In genomic region chr11:41306435-41306834, GRCh38 we compare ENCODE assay signal across 1 cellular context.
TF ChIP-seq lines count a peak whose summit lies in the region.

No MANE protein-coding gene starts in this region.

TF ChIP-seq in GM12878, 131 proteins besides CTCF, POLR2A, EP300 and RAD21 (continued from another document):
- no peak for TF ChIP-seq SRF (IDR thresholded peaks at IDR 0.05; ENCODE audit: low read depth in 2 of 2, low read length in 2 of 2)
- TF ChIP-seq IKZF1 (conservative IDR thresholded peaks at IDR 0.05), result peak; percentile 70
- TF ChIP-seq NFIC (IDR thresholded peaks at IDR 0.05; ENCODE audit: low read depth, low read length), result peak; percentile 55; the same call in 1 of the 2 replicates
- TF ChIP-seq EGR1 (IDR thresholded peaks at IDR 0.05; ENCODE audit: borderline replicate concordance in 1 of 2, low read depth in 2 of 2, low read length in 2 of 2), result no peak
- no peak for TF ChIP-seq SP1 (IDR thresholded peaks at IDR 0.05; ENCODE audit: low read depth, low read length)
- 0 out of 2 replicates have a peak, but pooled peaks have one; percentile 44 for TF ChIP-seq DPF2 (IDR thresholded peaks at IDR 0.05)
